ENCODE assay signal across 20 cellular contexts in genomic region chr12:113820310-113820709, GRCh38.
"Had no signal": no experiment of that assay in that cellular context is flagged by ENCODE, and none has a peak within 500 bp of the region (broad histone marks: within the 10 kb centered on the region; RNA-seq: fewer than 3 reads in every experiment).

No MANE protein-coding gene starts in this region.

- FAIRE-seq: endothelial cell of umbilical vein, islet of Langerhans had no signal

- H3K4me1 Mint-ChIP-seq: stimulated activated memory B cell treated with anti-CD40 and anti-IgM and Interleukin-4, amounts not matched to agents 10 μg/mL and 1 μg/mL and 100 μg/mL, for 72 hours had no signal

- H3K27me3 Mint-ChIP-seq: stimulated activated memory B cell treated with anti-CD40 and anti-IgM and Interleukin-4, amounts not matched to agents 10 μg/mL and 1 μg/mL and 100 μg/mL, for 72 hours; stimulated activated naive CD8-positive, alpha-beta T cell treated with anti-CD3 and anti-CD28 coated beads, Interleukin-15, Interleukin-2, amounts not matched to agents 100 ng/mL and 50 ng/mL, for 24 hours had no signal

- DNase-seq: dermis blood vessel endothelial cell; effector memory CD4-positive, alpha-beta T cell; foreskin keratinocyte; heart right ventricle; hippocampal formation; left cardiac atrium; left lung; mammary epithelial cell; sigmoid colon; stimulated activated CD4-positive, alpha-beta T cell treated with anti-CD3 and anti-CD28 coated beads, Interleukin-2, amount 100 ng/mL, for 24 hours; stimulated activated CD4-positive, alpha-beta T cell treated with anti-CD3 and anti-CD28 coated beads, Interleukin-4, amount 100 ng/mL, for 24 hours; transverse colon; upper lobe of right lung; uterus had no signal

- ATAC-seq: foreskin keratinocyte; gastroesophageal sphincter; heart right ventricle; left cardiac atrium; left lung; stimulated activated memory B cell treated with anti-CD40 and anti-IgM and Interleukin-4, amounts not matched to agents 10 μg/mL and 1 μg/mL and 100 μg/mL, for 72 hours; upper lobe of right lung had no signal

- H3K27ac Mint-ChIP-seq: nephron; stimulated activated memory B cell treated with anti-CD40 and anti-IgM and Interleukin-4, amounts not matched to agents 10 μg/mL and 1 μg/mL and 100 μg/mL, for 72 hours; stimulated activated naive CD8-positive, alpha-beta T cell treated with anti-CD3 and anti-CD28 coated beads, Interleukin-15, Interleukin-2, amounts not matched to agents 100 ng/mL and 50 ng/mL, for 24 hours had no signal

- H3K9me3 Mint-ChIP-seq: nephron; stimulated activated memory B cell treated with anti-CD40 and anti-IgM and Interleukin-4, amounts not matched to agents 10 μg/mL and 1 μg/mL and 100 μg/mL, for 72 hours; stimulated activated naive CD8-positive, alpha-beta T cell treated with anti-CD3 and anti-CD28 coated beads, Interleukin-15, Interleukin-2, amounts not matched to agents 100 ng/mL and 50 ng/mL, for 24 hours had no signal

- H3K4me3 Mint-ChIP-seq: nephron; stimulated activated memory B cell treated with anti-CD40 and anti-IgM and Interleukin-4, amounts not matched to agents 10 μg/mL and 1 μg/mL and 100 μg/mL, for 72 hours; stimulated activated naive CD8-positive, alpha-beta T cell treated with anti-CD3 and anti-CD28 coated beads, Interleukin-15, Interleukin-2, amounts not matched to agents 100 ng/mL and 50 ng/mL, for 24 hours had no signal
